Comparison of ENCODE assay signal across 8 cellular contexts in genomic region chr1:183915634-183916510, GRCh38.
DNase-seq lines count a peak whose midpoint lies in the region; ATAC-seq and TF ChIP-seq lines count a peak whose summit lies in the region.

No MANE protein-coding gene starts in this region.

- peaks cover 4% of the 10 kb centered on the region for H3K4me1 ChIP-seq in right cardiac atrium (ENCODE audit: control insufficient read depth, insufficient read depth, low read length)
- no peaks in the 10 kb centered on the region for H3K4me1 ChIP-seq in aorta (ENCODE audit: control insufficient read depth in 1 of 2, insufficient read depth in 2 of 2, low read length in 2 of 2)

- H3K9me3 ChIP-seq in right cardiac atrium (ENCODE audit: control insufficient read depth, low read length) (no peaks in the 10 kb centered on the region), aorta (ENCODE audit: control insufficient read depth, low read length) (no peaks in the 10 kb centered on the region)

- intact Hi-C loops in right cardiac atrium (cut with DNase I) (loop anchor here (2.0 to 10.0 kb wide), 3 partner anchors 111 to 261 kb away; partner anchors contain the start of gene RGL1 (in 1 of the 4)), aorta (cut with DNase I) (loop anchor here (1.0 to 2.0 kb wide), 2 partner anchors 261 kb away; no protein-coding TSS in a partner anchor)

- peaks cover 3 to 4% of the 10 kb centered on the region in 2 donors for H3K36me3 ChIP-seq in aorta (ENCODE audit: control insufficient read depth in 1 of 2, insufficient read depth in 2 of 2, low read length in 1 of 2)

- H3K4me3 ChIP-seq in right cardiac atrium (ENCODE audit: low read length) (no peak overlapping the region), retinal pigment epithelial cell (ENCODE audit: low read length) (no peak overlapping the region), aorta (ENCODE audit: low read length in 2 of 2) (no peak overlapping the region)

- TF ChIP-seq CTCF in retinal pigment epithelial cell (conservative IDR thresholded peaks at IDR 0.05; ENCODE audit: low read depth, low read length), result peak; percentile 68

- 13% methylated on average over 9 of the region's 9 CpGs for WGBS in right cardiac atrium
- 11 to 16% methylated on average over 9 of the region's 9 CpGs for WGBS in aorta, 2 donors

- ATAC-seq in HG02588 (IDR thresholded peaks at IDR 0.05; ENCODE audit: unreplicated experiment) (peak; percentile 33), right cardiac atrium (peak; percentile 86 to 88), aorta (ENCODE audit: low FRiP score) (peak; percentile 91)

- H3K27ac ChIP-seq in angular gyrus (ENCODE audit: low read depth, low read length) (peak overlapping the region; percentile 72), right cardiac atrium (ENCODE audit: low read length) (peak overlapping the region; percentile 93), aorta (ENCODE audit: low read depth in 1 of 2, low read length in 2 of 2) (no peak overlapping the region)

- DNase-seq in ELR (ENCODE audit: low read depth), result peak; percentile 99
- peak; percentile 68 to 75 for DNase-seq in NCI-H187 (lab: John Stamatoyannopoulos, UW)
- DNase-seq in T-helper 2 cell, result peak in 4 of 5 experiments; percentile 50 to 97 (median 59)
- peak; percentile 78 to 79 (median 78) for DNase-seq in right cardiac atrium
- peak; percentile 83 for DNase-seq in retinal pigment epithelial cell (ENCODE audit: low read depth)
- DNase-seq in aorta, result peak; percentile 83 to 84

- H3K27me3 ChIP-seq in right cardiac atrium (ENCODE audit: control insufficient read depth, insufficient read depth) (no peaks in the 10 kb centered on the region), aorta (ENCODE audit: control insufficient read depth in 1 of 2, insufficient read depth in 2 of 2, low read length in 1 of 2) (no peaks in the 10 kb centered on the region)

Comparison
In these comparisons a context has a peak if more than half of its experiments do, and no peak if none do; other contexts are left out.
1. ATAC-seq: peak in every context shown above with its lines; median percentile 91 in aorta; 87 in right cardiac atrium; 33 in HG02588.
2. H3K27ac ChIP-seq: peak in angular gyrus (single experiment) and right cardiac atrium (single experiment); none in aorta (0 of 2).
3. Peak in every context shown above with its lines, with median percentiles within 50 percentile points of each other: DNase-seq.